ENCODE assay signal across 8 cellular contexts in genomic region chr17:51372345-51373004, GRCh38.
DNase-seq lines count a peak whose midpoint lies in the region; ATAC-seq, FAIRE-seq and TF ChIP-seq lines count a peak whose summit lies in the region.

No MANE protein-coding gene starts in this region.

- peak; percentile 80 for ATAC-seq in HG02885 (IDR thresholded peaks at IDR 0.05; ENCODE audit: poor library complexity, unreplicated experiment)

- DNase-seq in AG08396 (ENCODE audit: low spot score) (peak; percentile 75), GM12892 (ENCODE audit: insufficient read length) (peak; percentile 36), NCI-H226 (peak; percentile 57), anterior cingulate cortex (lab: John Stamatoyannopoulos, UW) (peak in 49 of 58 donors; percentile 6 to 85 (median 59)), inferior parietal cortex (ENCODE audit: extremely low spot score) (peak; percentile 89)
- no peak for DNase-seq in activated CD4-positive, CD25-positive, alpha-beta regulatory T cell (lab: John Stamatoyannopoulos, UW)
- DNase-seq in stimulated activated CD4-positive, alpha-beta T cell treated with anti-CD3 and anti-CD28 coated beads, Interleukin-4, amount 100 ng/mL, for 4 hours = no peak

- no peak for TF ChIP-seq POLR2A in GM12892 (IDR thresholded peaks at IDR 0.05; ENCODE audit: low read depth, low read length)

- peak; percentile 64 for FAIRE-seq in GM12892 (lab: Jason Lieb, UNC)

Comparison
In these comparisons a context has a peak if more than half of its experiments do, and no peak if none do; other contexts are left out.
1. DNase-seq: peak in AG08396 (single experiment), GM12892 (single experiment), NCI-H226 (single experiment), anterior cingulate cortex (49 of 58) and inferior parietal cortex (single experiment); none in activated CD4-positive, CD25-positive, alpha-beta regulatory T cell (0 of 4) and stimulated activated CD4-positive, alpha-beta T cell treated with anti-CD3 and anti-CD28 coated beads, Interleukin-4, amount 100 ng/mL, for 4 hours (0 of 2).